Comparison of ENCODE assay signal across 8 cellular contexts in the genomic region with DNA sequence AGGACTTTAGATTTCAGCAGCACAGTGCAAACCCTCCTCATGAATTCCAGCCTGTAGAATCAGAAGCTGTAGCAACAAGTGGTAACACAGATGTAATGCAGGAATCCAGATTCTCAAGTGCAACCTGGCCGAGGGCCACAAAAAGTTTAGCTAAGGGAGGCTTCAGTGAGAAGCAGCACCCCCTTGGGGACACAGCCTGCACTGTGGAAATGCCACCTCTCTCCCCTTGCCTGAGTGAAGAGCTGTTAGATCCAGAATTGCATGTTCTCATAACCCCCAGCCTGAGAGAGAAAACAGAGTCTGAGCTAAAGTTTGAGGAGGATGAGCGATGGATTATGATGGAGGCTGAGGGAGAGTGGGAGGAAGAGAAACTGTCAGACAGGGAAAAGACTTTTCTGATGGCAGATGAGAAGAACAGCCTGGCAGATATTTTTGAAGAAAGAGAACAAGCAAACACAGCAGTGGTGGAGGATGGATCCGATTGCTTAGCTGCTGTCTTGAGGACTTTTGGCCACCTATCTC.
DNase-seq lines count a peak whose midpoint lies in the region; ATAC-seq, FAIRE-seq and TF ChIP-seq lines count a peak whose summit lies in the region.

No MANE protein-coding gene starts in this region.

- no peak overlapping the region for H3K27ac ChIP-seq in endothelial cell of umbilical vein (ENCODE audit: insufficient read depth, low read depth, low read length)

- H3K9me1 ChIP-seq in endothelial cell of umbilical vein (replicated peaks; ENCODE audit: control insufficient read depth, extremely low read depth, insufficient read depth, low read length): no peaks in the 10 kb centered on the region

- no peaks in the 10 kb centered on the region for H3K9me3 ChIP-seq in endothelial cell of umbilical vein (replicated peaks; ENCODE audit: control insufficient read depth, insufficient read depth, low read length)

- POLR2A ChIA-PET in activated CD8-positive, alpha-beta T cell treated with anti-CD3 and anti-CD28 coated beads, Interleukin-2, amount 10 ng/mL, durations not matched to agents 7 days and 5 days (lab: Charles Lee): interaction anchor here (1.6 kb wide), 1 partner anchor 206 kb away, joined by 4 read pairs; no protein-coding TSS in a partner anchor
- POLR2A ChIA-PET in endothelial cell of umbilical vein (lab: Charles Lee): interaction anchor here (0.8 to 3.1 kb wide), 4 partner anchors 12 to 23 kb away, joined by 5 to 26 read pairs (median 14); no protein-coding TSS in a partner anchor

- H3K4me2 ChIP-seq in endothelial cell of umbilical vein (ENCODE audit: insufficient read depth, low read length): peak overlapping the region; percentile 95

- TF ChIP-seq CTCF in endothelial cell of umbilical vein (IDR thresholded peaks at IDR 0.05; ENCODE audit: extremely low read depth in 1 of 2, insufficient read depth in 1 of 2, low read depth in 1 of 2, low read length in 2 of 2): peak; percentile 80 to 84

- H3K4me1 Mint-ChIP-seq in activated CD8-positive, alpha-beta T cell treated with anti-CD3 and anti-CD28 coated beads, Interleukin-2, amount 10 ng/mL, durations not matched to agents 7 days and 5 days (ENCODE audit: low read depth): peaks cover 45% of the 10 kb centered on the region

- H4K20me1 ChIP-seq in endothelial cell of umbilical vein (replicated peaks; ENCODE audit: control insufficient read depth, extremely low read depth, insufficient read depth, low read length): peaks cover 24% of the 10 kb centered on the region

- peak; percentile 77 for FAIRE-seq in endothelial cell of umbilical vein (lab: Jason Lieb, UNC)

- CTCF ChIA-PET in activated CD8-positive, alpha-beta T cell treated with anti-CD3 and anti-CD28 coated beads, Interleukin-2, amount 10 ng/mL, durations not matched to agents 7 days and 5 days (lab: Charles Lee): interaction anchor here (0.6 to 5.2 kb wide), 40 partner anchors 8 to 668 kb away, joined by 3 to 66 read pairs (median 4); no protein-coding TSS in a partner anchor
- CTCF ChIA-PET in endothelial cell of umbilical vein (lab: Charles Lee): interaction anchor here (0.6 to 11.9 kb wide), 34 partner anchors 8 to 313 kb away, joined by 3 to 273 read pairs (median 6); no protein-coding TSS in a partner anchor

- dilution Hi-C loops in endothelial cell of umbilical vein (cut with MboI; ENCODE audit: extremely low pct_ligation_motif_present, low sequenced_read_pairs): no loop called here

- intact Hi-C loops in endothelial cell of umbilical vein (cut with micrococcal nuclease): loop anchor here (1.0 to 10.0 kb wide), 3 partner anchors 30 to 312 kb away; no protein-coding TSS in a partner anchor

- peaks cover 72% of the 10 kb centered on the region for H3K79me2 ChIP-seq in endothelial cell of umbilical vein (ENCODE audit: control insufficient read depth, insufficient read depth, low read length)

- peak overlapping the region; percentile 87 for H3K9ac ChIP-seq in endothelial cell of umbilical vein (replicated peaks; ENCODE audit: extremely low read depth, insufficient read depth, low read length)

- no TSS peak for BruUV-seq in endothelial cell of umbilical vein (replicated peaks; lab: Mats Ljungman, UMichigan)

- peaks cover 71% of the 10 kb centered on the region for H3K4me1 ChIP-seq in endothelial cell of umbilical vein (ENCODE audit: control insufficient read depth, extremely low read depth, insufficient read depth, low read length)

- H3K4me3 ChIP-seq in endothelial cell of umbilical vein (replicated peaks in 1 of 3; ENCODE audit: insufficient read depth in 1 of 3, low read depth in 1 of 3, low read length in 3 of 3): peak overlapping the region; percentile 32 to 97 (median 67)

- H3K4me3 Mint-ChIP-seq in activated CD8-positive, alpha-beta T cell treated with anti-CD3 and anti-CD28 coated beads, Interleukin-2, amount 10 ng/mL, durations not matched to agents 7 days and 5 days: no peak overlapping the region

- H2AFZ ChIP-seq in endothelial cell of umbilical vein (ENCODE audit: low read depth, low read length): no peak overlapping the region

- peak; percentile 21 for TF ChIP-seq POLR2A in endothelial cell of umbilical vein (IDR thresholded peaks at IDR 0.05; ENCODE audit: low read depth, low read length)

- peaks cover 12 to 16% of the 10 kb centered on the region in 2 experiments for H3K36me3 ChIP-seq in endothelial cell of umbilical vein (ENCODE audit: control insufficient read depth in 2 of 2, extremely low read depth in 1 of 2, insufficient read depth in 2 of 2, low read length in 2 of 2)

- peaks cover 29% of the 10 kb centered on the region for H3K36me3 Mint-ChIP-seq in activated CD8-positive, alpha-beta T cell treated with anti-CD3 and anti-CD28 coated beads, Interleukin-2, amount 10 ng/mL, durations not matched to agents 7 days and 5 days (ENCODE audit: low read depth)

- peak overlapping the region; percentile 22 for H3K27ac Mint-ChIP-seq in activated CD8-positive, alpha-beta T cell treated with anti-CD3 and anti-CD28 coated beads, Interleukin-2, amount 10 ng/mL, durations not matched to agents 7 days and 5 days

- no peaks in the 10 kb centered on the region for H3K9me3 Mint-ChIP-seq in activated CD8-positive, alpha-beta T cell treated with anti-CD3 and anti-CD28 coated beads, Interleukin-2, amount 10 ng/mL, durations not matched to agents 7 days and 5 days (ENCODE audit: insufficient read depth)

- H3K27me3 Mint-ChIP-seq in activated CD8-positive, alpha-beta T cell treated with anti-CD3 and anti-CD28 coated beads, Interleukin-2, amount 10 ng/mL, durations not matched to agents 7 days and 5 days (ENCODE audit: low read depth): no peaks in the 10 kb centered on the region

- peak; percentile 8 for DNase-seq in NCI-H2171 (lab: John Stamatoyannopoulos, UW)
- no peak for DNase-seq in NCI-H2171 treated with DMSO at 0.1 percent for 48 hours (lab: John Stamatoyannopoulos, UW)
- peak; percentile 93 for DNase-seq in NCI-H510A (lab: John Stamatoyannopoulos, UW)
- DNase-seq in activated CD8-positive, alpha-beta T cell treated with anti-CD3 and anti-CD28 coated beads, Interleukin-2, amount 10 ng/mL, durations not matched to agents 7 days and 5 days: peak; percentile 72
- DNase-seq in endothelial cell of umbilical vein (ENCODE audit: low read depth, low spot score): peak; percentile 82
- peak; percentile 41 for DNase-seq in midbrain (lab: John Stamatoyannopoulos, UW)
- DNase-seq in stimulated activated CD8-positive, alpha-beta memory T cell treated with anti-CD3 and anti-CD28 coated beads, Interleukin-4, amount 100 ng/mL, for 24 hours (ENCODE audit: low read depth): peak; percentile 30

- ATAC-seq in activated CD8-positive, alpha-beta T cell treated with anti-CD3 and anti-CD28 coated beads, Interleukin-2, amount 10 ng/mL, durations not matched to agents 7 days and 5 days: no peak
- no peak for ATAC-seq in HG02623 (IDR thresholded peaks at IDR 0.05; ENCODE audit: unreplicated experiment)

- no peaks in the 10 kb centered on the region for H3K27me3 ChIP-seq in endothelial cell of umbilical vein (ENCODE audit: control insufficient read depth in 2 of 2, insufficient read depth in 2 of 2, low read length in 2 of 2)

TF ChIP-seq in endothelial cell of umbilical vein, 7 proteins besides CTCF, POLR2A, EP300 and RAD21:
- TF ChIP-seq GATA2 (IDR thresholded peaks at IDR 0.05; ENCODE audit: insufficient read depth, insufficient read length, low read depth, low read length) (no peak), MYC (IDR thresholded peaks at IDR 0.05; ENCODE audit: low read depth, low read length) (no peak), FOS (IDR thresholded peaks at IDR 0.05; ENCODE audit: borderline replicate concordance, insufficient read depth, low read length) (no peak), MAX (IDR thresholded peaks at IDR 0.05; ENCODE audit: insufficient read depth, insufficient read length) (no peak)
